Comparison of ENCODE assay signal across 10 cellular contexts in the genomic region with DNA sequence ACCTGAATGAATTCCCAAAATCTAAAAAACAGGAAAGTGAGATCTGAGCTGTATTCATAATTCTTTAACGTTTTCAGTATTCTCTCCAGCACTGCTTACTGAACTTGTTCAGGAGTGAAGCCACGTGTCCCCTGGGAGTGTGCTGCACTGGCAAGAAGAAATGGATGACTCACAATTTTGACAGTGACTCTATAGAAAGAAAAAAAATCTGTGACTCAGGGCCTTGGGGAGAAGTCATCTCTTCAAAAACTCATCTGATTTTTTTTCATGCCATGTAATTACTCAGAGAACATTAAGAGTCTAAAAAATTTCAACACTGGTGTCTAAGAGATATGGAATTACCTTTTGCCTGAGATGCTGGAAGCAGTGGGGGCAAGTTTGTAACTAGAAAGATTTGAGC. TPM values are rescaled to one million over a fixed set of nuclear protein-coding genes. Genes with fewer than 3 reads are reported as not detected.
DNase-seq lines count a peak whose midpoint lies in the region; ATAC-seq and TF ChIP-seq lines count a peak whose summit lies in the region.
"Had no signal": no experiment of that assay in that cellular context is flagged by ENCODE, and none has a peak within 500 bp of the region (broad histone marks: within the 10 kb centered on the region; RNA-seq: fewer than 3 reads in every experiment).

No MANE protein-coding gene starts in this region.

- H3K27ac Mint-ChIP-seq in activated CD4-positive, alpha-beta memory T cell treated with anti-CD3 and anti-CD28 coated beads, Interleukin-2, amount 10 ng/mL, durations not matched to agents 7 days and 5 days, result no peak overlapping the region

- H3K9me3 ChIP-seq in HEK293 (ENCODE audit: control insufficient read depth, insufficient read depth, low read depth, low read length) (no peaks in the 10 kb centered on the region), RWPE2 (ENCODE audit: severe bottlenecking) (no peaks in the 10 kb centered on the region)
- H3K9me3 ChIP-seq: lower lobe of right lung had no signal

- peak; percentile 83 for ATAC-seq in RWPE2 (ENCODE audit: low read depth)
- no peak for ATAC-seq in left ventricle myocardium superior

- H3K36me3 Mint-ChIP-seq in activated CD4-positive, alpha-beta memory T cell treated with anti-CD3 and anti-CD28 coated beads, Interleukin-2, amount 10 ng/mL, durations not matched to agents 7 days and 5 days (ENCODE audit: low read depth), result no peaks in the 10 kb centered on the region

- H3K27me3 Mint-ChIP-seq in activated CD4-positive, alpha-beta memory T cell treated with anti-CD3 and anti-CD28 coated beads, Interleukin-2, amount 10 ng/mL, durations not matched to agents 7 days and 5 days, result peaks cover 10% of the 10 kb centered on the region

- H3K4me3 ChIP-seq in AG10803 (ENCODE audit: low read length) (no peak overlapping the region), HEK293 (ENCODE audit: low read depth, low read length) (no peak overlapping the region), RWPE2 (ENCODE audit: severe bottlenecking) (no peak overlapping the region)
- H3K4me3 ChIP-seq: lower lobe of right lung had no signal

- POLR2A ChIA-PET in HEK293 (lab: Yijun Ruan, JAX), result no interaction called here
- POLR2A ChIA-PET in activated CD4-positive, alpha-beta memory T cell treated with anti-CD3 and anti-CD28 coated beads, Interleukin-2, amount 10 ng/mL, durations not matched to agents 7 days and 5 days (lab: Charles Lee), result no interaction called here

- H3K4me3 Mint-ChIP-seq in activated CD4-positive, alpha-beta memory T cell treated with anti-CD3 and anti-CD28 coated beads, Interleukin-2, amount 10 ng/mL, durations not matched to agents 7 days and 5 days, result no peak overlapping the region

- H3K27ac ChIP-seq in HEK293 (ENCODE audit: extremely low read depth, low read depth, low read length) (no peak overlapping the region), RWPE2 (ENCODE audit: poor library complexity, severe bottlenecking) (peak overlapping the region; percentile 87)
- H3K27ac ChIP-seq: lower lobe of right lung had no signal

- H3K4me1 ChIP-seq in HEK293 (ENCODE audit: control insufficient read depth, insufficient read depth, low read length) (no peaks in the 10 kb centered on the region), RWPE2 (ENCODE audit: insufficient read depth, poor library complexity, severe bottlenecking) (peaks cover 49% of the 10 kb centered on the region)
- H3K4me1 ChIP-seq: lower lobe of right lung had no signal

- DNase-seq in AG10803 (ENCODE audit: low read depth), result peak; percentile 93
- peak; percentile 80 for DNase-seq in RWPE2 (ENCODE audit: low spot score)
- peak; percentile 29 for DNase-seq in left ventricle myocardium superior
- DNase-seq in T-helper 2 cell, result no peak
- no peak for DNase-seq in islet precursor cell
- no peak for DNase-seq in activated CD4-positive, alpha-beta memory T cell treated with anti-CD3 and anti-CD28 coated beads, Interleukin-2, amount 10 ng/mL, durations not matched to agents 7 days and 5 days
- DNase-seq in NCI-H345 treated with DMSO at 0.1 percent for 48 hours (lab: John Stamatoyannopoulos, UW; ENCODE audit: unreplicated experiment), result no peak
- DNase-seq: lower lobe of right lung, NCI-H146 had no signal

- H3K36me3 ChIP-seq in HEK293 (ENCODE audit: control insufficient read depth in 2 of 2, insufficient read depth in 1 of 2, low read length in 2 of 2) (no peaks in the 10 kb centered on the region), RWPE2 (ENCODE audit: low read depth) (no peaks in the 10 kb centered on the region)
- H3K36me3 ChIP-seq: lower lobe of right lung had no signal

- no peaks in the 10 kb centered on the region for H3K4me1 Mint-ChIP-seq in activated CD4-positive, alpha-beta memory T cell treated with anti-CD3 and anti-CD28 coated beads, Interleukin-2, amount 10 ng/mL, durations not matched to agents 7 days and 5 days

- H3K27me3 ChIP-seq in RWPE2 (ENCODE audit: insufficient read depth, poor library complexity, severe bottlenecking), result no peaks in the 10 kb centered on the region

- H3K9me3 Mint-ChIP-seq in activated CD4-positive, alpha-beta memory T cell treated with anti-CD3 and anti-CD28 coated beads, Interleukin-2, amount 10 ng/mL, durations not matched to agents 7 days and 5 days, result no peaks in the 10 kb centered on the region

- intact Hi-C loops in left ventricle myocardium superior (cut with micrococcal nuclease), result no loop called here

- CTCF ChIA-PET in HEK293 (lab: Yijun Ruan, JAX), result interaction anchor here (0.7 kb wide), 1 partner anchor 16 kb away, joined by 3 read pairs; no protein-coding TSS in a partner anchor
- CTCF ChIA-PET in activated CD4-positive, alpha-beta memory T cell treated with anti-CD3 and anti-CD28 coated beads, Interleukin-2, amount 10 ng/mL, durations not matched to agents 7 days and 5 days (lab: Charles Lee), result no interaction called here

- TF ChIP-seq CTCF in AG10803 (conservative IDR thresholded peaks at IDR 0.05; ENCODE audit: low read length), result no peak
- TF ChIP-seq CTCF in HEK293 (tag by site-specific recombination; IDR thresholded peaks at IDR 0.05), result no peak
- no peak for TF ChIP-seq CTCF in RWPE2 (IDR thresholded peaks at IDR 0.05; ENCODE audit: poor library complexity, severe bottlenecking)

TF ChIP-seq in HEK293, 187 proteins besides CTCF, POLR2A, EP300 and RAD21 (continues in another document):
- TF ChIP-seq HOXC10 (CRISPR knock-in tag; IDR thresholded peaks at IDR 0.05) (no peak), ZNF366 (tag by site-specific recombination; conservative IDR thresholded peaks at IDR 0.05) (peak; percentile 51), ZNF629 (tag by site-specific recombination; IDR thresholded peaks at IDR 0.05) (0 out of 2 replicates have a peak, but pooled peaks have one; percentile 37)
- TF ChIP-seq, protein P1, sequence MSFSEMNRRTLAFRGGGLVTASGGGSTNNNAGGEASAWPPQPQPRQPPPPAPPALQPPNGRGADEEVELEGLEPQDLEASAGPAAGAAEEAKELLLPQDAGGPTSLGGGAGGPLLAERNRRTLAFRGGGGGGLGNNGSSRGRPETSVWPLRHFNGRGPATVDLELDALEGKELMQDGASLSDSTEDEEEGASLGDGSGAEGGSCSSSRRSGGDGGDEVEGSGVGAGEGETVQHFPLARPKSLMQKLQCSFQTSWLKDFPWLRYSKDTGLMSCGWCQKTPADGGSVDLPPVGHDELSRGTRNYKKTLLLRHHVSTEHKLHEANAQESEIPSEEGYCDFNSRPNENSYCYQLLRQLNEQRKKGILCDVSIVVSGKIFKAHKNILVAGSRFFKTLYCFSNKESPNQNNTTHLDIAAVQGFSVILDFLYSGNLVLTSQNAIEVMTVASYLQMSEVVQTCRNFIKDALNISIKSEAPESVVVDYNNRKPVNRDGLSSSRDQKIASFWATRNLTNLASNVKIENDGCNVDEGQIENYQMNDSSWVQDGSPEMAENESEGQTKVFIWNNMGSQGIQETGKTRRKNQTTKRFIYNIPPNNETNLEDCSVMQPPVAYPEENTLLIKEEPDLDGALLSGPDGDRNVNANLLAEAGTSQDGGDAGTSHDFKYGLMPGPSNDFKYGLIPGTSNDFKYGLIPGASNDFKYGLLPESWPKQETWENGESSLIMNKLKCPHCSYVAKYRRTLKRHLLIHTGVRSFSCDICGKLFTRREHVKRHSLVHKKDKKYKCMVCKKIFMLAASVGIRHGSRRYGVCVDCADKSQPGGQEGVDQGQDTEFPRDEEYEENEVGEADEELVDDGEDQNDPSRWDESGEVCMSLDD (tag by site-specific recombination; IDR thresholded peaks at IDR 0.05), result no peak
- TF ChIP-seq, protein P2, sequence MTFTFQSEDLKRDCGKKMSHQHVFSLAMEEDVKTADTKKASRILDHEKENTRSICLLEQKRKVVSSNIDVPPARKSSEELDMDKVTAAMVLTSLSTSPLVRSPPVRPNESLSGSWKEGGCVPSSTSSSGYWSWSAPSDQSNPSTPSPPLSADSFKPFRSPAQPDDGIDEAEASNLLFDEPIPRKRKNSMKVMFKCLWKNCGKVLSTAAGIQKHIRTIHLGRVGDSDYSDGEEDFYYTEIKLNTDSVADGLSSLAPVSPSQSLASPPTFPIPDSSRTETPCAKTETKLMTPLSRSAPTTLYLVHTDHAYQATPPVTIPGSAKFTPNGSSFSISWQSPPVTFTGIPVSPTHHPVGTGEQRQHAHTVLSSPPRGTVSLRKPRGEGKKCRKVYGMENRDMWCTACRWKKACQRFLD (tag by site-specific recombination; IDR thresholded peaks at IDR 0.05), result no peak
- TF ChIP-seq, protein P3, sequence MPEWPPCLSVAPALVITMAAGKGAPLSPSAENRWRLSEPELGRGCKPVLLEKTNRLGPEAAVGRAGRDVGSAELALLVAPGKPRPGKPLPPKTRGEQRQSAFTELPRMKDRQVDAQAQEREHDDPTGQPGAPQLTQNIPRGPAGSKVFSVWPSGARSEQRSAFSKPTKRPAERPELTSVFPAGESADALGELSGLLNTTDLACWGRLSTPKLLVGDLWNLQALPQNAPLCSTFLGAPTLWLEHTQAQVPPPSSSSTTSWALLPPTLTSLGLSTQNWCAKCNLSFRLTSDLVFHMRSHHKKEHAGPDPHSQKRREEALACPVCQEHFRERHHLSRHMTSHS (tag by site-specific recombination; IDR thresholded peaks at IDR 0.05), result no peak
- TF ChIP-seq, protein P4, sequence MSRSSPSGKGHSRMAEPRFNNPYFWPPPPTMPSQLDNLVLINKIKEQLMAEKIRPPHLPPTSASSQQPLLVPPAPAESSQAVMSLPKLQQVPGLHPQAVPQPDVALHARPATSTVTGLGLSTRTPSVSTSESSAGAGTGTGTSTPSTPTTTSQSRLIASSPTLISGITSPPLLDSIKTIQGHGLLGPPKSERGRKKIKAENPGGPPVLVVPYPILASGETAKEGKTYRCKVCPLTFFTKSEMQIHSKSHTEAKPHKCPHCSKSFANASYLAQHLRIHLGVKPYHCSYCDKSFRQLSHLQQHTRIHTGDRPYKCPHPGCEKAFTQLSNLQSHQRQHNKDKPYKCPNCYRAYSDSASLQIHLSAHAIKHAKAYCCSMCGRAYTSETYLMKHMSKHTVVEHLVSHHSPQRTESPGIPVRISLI (tag by site-specific recombination; IDR thresholded peaks at IDR 0.05), result peak; percentile 72
- TF ChIP-seq, protein P5, sequence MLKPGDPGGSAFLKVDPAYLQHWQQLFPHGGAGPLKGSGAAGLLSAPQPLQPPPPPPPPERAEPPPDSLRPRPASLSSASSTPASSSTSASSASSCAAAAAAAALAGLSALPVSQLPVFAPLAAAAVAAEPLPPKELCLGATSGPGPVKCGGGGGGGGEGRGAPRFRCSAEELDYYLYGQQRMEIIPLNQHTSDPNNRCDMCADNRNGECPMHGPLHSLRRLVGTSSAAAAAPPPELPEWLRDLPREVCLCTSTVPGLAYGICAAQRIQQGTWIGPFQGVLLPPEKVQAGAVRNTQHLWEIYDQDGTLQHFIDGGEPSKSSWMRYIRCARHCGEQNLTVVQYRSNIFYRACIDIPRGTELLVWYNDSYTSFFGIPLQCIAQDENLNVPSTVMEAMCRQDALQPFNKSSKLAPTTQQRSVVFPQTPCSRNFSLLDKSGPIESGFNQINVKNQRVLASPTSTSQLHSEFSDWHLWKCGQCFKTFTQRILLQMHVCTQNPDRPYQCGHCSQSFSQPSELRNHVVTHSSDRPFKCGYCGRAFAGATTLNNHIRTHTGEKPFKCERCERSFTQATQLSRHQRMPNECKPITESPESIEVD (tag by site-specific recombination; IDR thresholded peaks at IDR 0.05), result peak; percentile 64

RNA-seq across cellular contexts. Expression of a gene that starts 39.7 kb away (rescaled TPM):
- total RNA-seq in left ventricle myocardium superior, result 1.3 TPM
- 1 to 10 TPM; 5.4 to 5.5 TPM for total RNA-seq in activated CD4-positive, alpha-beta memory T cell treated with anti-CD3 and anti-CD28 coated beads, Interleukin-2, amount 10 ng/mL, durations not matched to agents 7 days and 5 days

Comparison
In these comparisons a context has a peak if more than half of its experiments do, and no peak if none do; other contexts are left out.
1. DNase-seq: peak in AG10803 (single experiment), RWPE2 (single experiment) and left ventricle myocardium superior (single experiment); none in T-helper 2 cell (0 of 5), islet precursor cell (single experiment), activated CD4-positive, alpha-beta memory T cell treated with anti-CD3 and anti-CD28 coated beads, Interleukin-2, amount 10 ng/mL, durations not matched to agents 7 days and 5 days (single experiment) and NCI-H345 treated with DMSO at 0.1 percent for 48 hours (single experiment).